In the genomic region with DNA sequence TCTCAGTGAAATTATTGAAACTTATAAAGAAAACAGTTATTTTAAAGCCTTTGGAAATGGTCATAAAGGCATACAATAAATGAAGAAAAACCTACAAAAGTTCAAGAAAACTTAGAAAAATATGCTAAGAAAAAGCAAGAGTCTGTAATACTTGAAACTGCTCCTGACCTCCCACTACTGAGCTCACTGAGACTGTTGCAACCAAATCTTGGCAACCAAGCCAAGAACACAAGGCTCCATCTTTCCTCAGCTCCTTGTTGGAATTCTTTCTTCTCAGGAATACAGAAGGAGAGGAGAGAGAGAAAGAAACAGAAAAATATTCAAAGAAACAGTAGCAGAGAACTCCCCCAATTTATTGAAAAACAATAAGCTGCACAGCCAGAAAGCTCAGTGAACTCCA, we compare ENCODE assay signal across 17 cellular contexts.
DNase-seq lines count a peak whose midpoint lies in the region; ATAC-seq and TF ChIP-seq lines count a peak whose summit lies in the region.
"Had no signal": no experiment of that assay in that cellular context is flagged by ENCODE, and none has a peak within 500 bp of the region (broad histone marks: within the 10 kb centered on the region; RNA-seq: fewer than 3 reads in every experiment).

No MANE protein-coding gene starts in this region.

- no peaks in the 10 kb centered on the region for H3K4me1 Mint-ChIP-seq in T-cell
- H3K4me1 Mint-ChIP-seq: CD8-positive, alpha-beta memory T cell had no signal

- H3K27me3 Mint-ChIP-seq in T-cell, result no peaks in the 10 kb centered on the region
- H3K27me3 Mint-ChIP-seq: CD8-positive, alpha-beta memory T cell had no signal

- peaks cover 46% of the 10 kb centered on the region for H3K4me1 ChIP-seq in HUES48 (ENCODE audit: control insufficient read depth, insufficient read depth, low read length)
- H3K4me1 ChIP-seq in mesendoderm (ENCODE audit: control insufficient read depth, low read depth, low read length), result peaks cover 4% of the 10 kb centered on the region
- H3K4me1 ChIP-seq: BLaER1 treated with 17β-estradiol and CSF1 and Interleukin-3, amounts not matched to agents 10 nM and 100 nM; HAP-1 had no signal

- peak overlapping the region; percentile 85 for H3K4ac ChIP-seq in mesendoderm (ENCODE audit: low read depth, low read length)

- no peak overlapping the region for H3K4me3 Mint-ChIP-seq in T-cell
- H3K4me3 Mint-ChIP-seq: CD8-positive, alpha-beta memory T cell had no signal

- H4K5ac ChIP-seq in mesendoderm (ENCODE audit: low read length), result no peak overlapping the region

- peak overlapping the region; percentile 76 for H2BK120ac ChIP-seq in mesendoderm (ENCODE audit: low read depth, low read length)

- H3K36me3 ChIP-seq in HUES48 (ENCODE audit: control insufficient read depth, insufficient read depth, low read length) (no peaks in the 10 kb centered on the region), mesendoderm (ENCODE audit: control insufficient read depth, insufficient read depth, low read length) (no peaks in the 10 kb centered on the region)
- H3K36me3 ChIP-seq: BLaER1 treated with 17β-estradiol and CSF1 and Interleukin-3, amounts not matched to agents 10 nM and 100 nM; HAP-1 had no signal

- H3K36me3 Mint-ChIP-seq in T-cell, result no peaks in the 10 kb centered on the region
- H3K36me3 Mint-ChIP-seq: CD8-positive, alpha-beta memory T cell had no signal

- H3K23ac ChIP-seq in mesendoderm (ENCODE audit: low read length), result no peak overlapping the region

- peak overlapping the region; percentile 29; the same call in 1 of the 2 replicates for H3K4me3 ChIP-seq in HUES48 (ENCODE audit: low read depth, low read length)
- H3K4me3 ChIP-seq in choroid plexus epithelial cell (ENCODE audit: low read depth, low read length), result no peak overlapping the region
- H3K4me3 ChIP-seq in fibroblast of mammary gland (ENCODE audit: control insufficient read depth, low read depth, low read length), result no peak overlapping the region
- no peak overlapping the region for H3K4me3 ChIP-seq in mesendoderm (ENCODE audit: low read length)
- H3K4me3 ChIP-seq: BLaER1 treated with 17β-estradiol and CSF1 and Interleukin-3, amounts not matched to agents 10 nM and 100 nM; HAP-1; K562 had no signal

- CTCF ChIA-PET in T-cell (lab: Charles Lee), result no interaction called here

- no peak overlapping the region for H2BK15ac ChIP-seq in mesendoderm (replicated peaks; ENCODE audit: low read depth)

- no peak overlapping the region for H3K4me2 ChIP-seq in mesendoderm (ENCODE audit: low read length)
- H3K4me2 ChIP-seq: BLaER1 treated with 17β-estradiol and CSF1 and Interleukin-3, amounts not matched to agents 10 nM and 100 nM had no signal

- H3K27ac Mint-ChIP-seq in T-cell, result no peak overlapping the region
- H3K27ac Mint-ChIP-seq: CD8-positive, alpha-beta memory T cell had no signal

- H4K8ac ChIP-seq in mesendoderm (ENCODE audit: low read depth, low read length), result no peak overlapping the region

- ATAC-seq in T-cell (replicated peaks in 1 of 4), result no peak
- no peak for ATAC-seq in HG03135 (IDR thresholded peaks at IDR 0.05; ENCODE audit: unreplicated experiment)
- ATAC-seq: K562, Right ventricle myocardium inferior had no signal

- peaks cover 3% of the 10 kb centered on the region for H3K79me2 ChIP-seq in mesendoderm (ENCODE audit: control insufficient read depth, insufficient read depth, low read length)

- H3K79me1 ChIP-seq in mesendoderm (ENCODE audit: low read length), result no peaks in the 10 kb centered on the region

- POLR2A ChIA-PET in T-cell (lab: Charles Lee), result no interaction called here

- peak overlapping the region; percentile 76 for H3K18ac ChIP-seq in mesendoderm (ENCODE audit: low read length)

- DNase-seq in choroid plexus epithelial cell (ENCODE audit: low read depth), result peak; percentile 55
- peak; percentile 60 for DNase-seq in fibroblast of mammary gland (ENCODE audit: low read depth)
- DNase-seq in mesendoderm, result no peak
- DNase-seq in HUDEP-2 (lab: John Stamatoyannopoulos, UW; ENCODE audit: unreplicated experiment in 76 of 76), result no peak
- no peak for DNase-seq in T-cell
- DNase-seq: CD8-positive, alpha-beta memory T cell; NCI-H1105 treated with DMSO at 0.1 percent for 48 hours; NCI-H1694; NCI-H510A; NCI-H774 had no signal

- H3K9ac ChIP-seq in HUES48 (ENCODE audit: low read depth, low read length), result peak overlapping the region; percentile 22; the same call in 1 of the 2 replicates
- H3K9ac ChIP-seq in mesendoderm (ENCODE audit: low read length), result no peak overlapping the region
- H3K9ac ChIP-seq: BLaER1 treated with 17β-estradiol and CSF1 and Interleukin-3, amounts not matched to agents 10 nM and 100 nM had no signal

- no peak for TF ChIP-seq CTCF in choroid plexus epithelial cell (conservative IDR thresholded peaks at IDR 0.05; ENCODE audit: low read depth, low read length)
- TF ChIP-seq CTCF in fibroblast of mammary gland (conservative IDR thresholded peaks at IDR 0.05; ENCODE audit: control insufficient read depth, insufficient read depth, low read depth, low read length), result no peak

- H3K27me3 ChIP-seq in HUES48 (ENCODE audit: control insufficient read depth, insufficient read depth, low read length) (no peaks in the 10 kb centered on the region), mesendoderm (ENCODE audit: insufficient read depth, low read length, poor library complexity) (no peaks in the 10 kb centered on the region)
- H3K27me3 ChIP-seq: BLaER1 treated with 17β-estradiol and CSF1 and Interleukin-3, amounts not matched to agents 10 nM and 100 nM had no signal

- H2BK5ac ChIP-seq in mesendoderm (ENCODE audit: low read length), result peak overlapping the region; percentile 83

- peak overlapping the region; percentile 76 for H3K27ac ChIP-seq in HUES48 (ENCODE audit: low read depth, low read length)
- peak overlapping the region; percentile 88 for H3K27ac ChIP-seq in mesendoderm (ENCODE audit: low read depth, low read length)
- H3K27ac ChIP-seq: BLaER1 treated with 17β-estradiol and CSF1 and Interleukin-3, amounts not matched to agents 10 nM and 100 nM; HL-60 had no signal

- H3K9me3 ChIP-seq in HUES48 (ENCODE audit: control insufficient read depth, insufficient read depth, low read length), result no peaks in the 10 kb centered on the region
- H3K9me3 ChIP-seq: HAP-1 had no signal

- H3K56ac ChIP-seq in mesendoderm (ENCODE audit: low read length), result no peak overlapping the region

- H2AK5ac ChIP-seq in mesendoderm (ENCODE audit: low read length), result peak overlapping the region; percentile 68

- H3K9me3 Mint-ChIP-seq in T-cell, result peaks cover 6 to 18% (median 13%) of the 10 kb centered on the region in 3 donors

Comparison
In these comparisons a context has a peak if more than half of its experiments do, and no peak if none do; other contexts are left out.
1. DNase-seq: peak in choroid plexus epithelial cell (single experiment) and fibroblast of mammary gland (single experiment); none in mesendoderm (single experiment), HUDEP-2 (0 of 76) and T-cell (0 of 34).